Comparison of ENCODE assay signal across 1 cellular context in the genomic region with DNA sequence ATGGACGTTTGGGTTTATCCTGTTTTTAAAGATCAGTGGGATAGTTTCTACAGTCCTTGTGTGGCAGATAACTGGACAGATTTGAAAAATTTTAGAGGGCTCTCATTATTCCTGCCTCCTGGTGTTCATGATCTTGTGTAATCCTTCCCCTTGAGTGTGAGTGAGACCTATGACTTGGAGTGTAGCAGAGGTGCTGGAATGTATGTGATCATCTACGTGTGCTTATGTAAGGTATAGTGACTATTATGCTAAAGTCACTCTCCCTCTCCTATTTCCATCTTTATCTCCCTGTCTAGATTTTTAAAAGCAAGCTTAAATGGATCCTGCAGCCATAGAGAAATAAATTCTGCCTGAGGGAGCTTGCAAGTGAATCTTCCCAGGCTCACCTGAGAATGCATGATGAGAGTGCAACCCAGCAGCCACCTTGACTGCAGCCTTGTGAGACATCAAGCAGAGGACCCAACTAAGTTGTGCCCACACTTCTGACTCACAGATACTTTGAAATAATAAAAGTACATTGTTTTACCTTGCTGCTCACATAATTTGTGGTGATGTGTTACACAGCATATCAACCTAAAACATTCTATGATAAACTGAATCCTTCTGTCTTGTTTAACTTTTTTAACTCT.
TF ChIP-seq lines count a peak whose summit lies in the region.

No MANE protein-coding gene starts in this region.

TF ChIP-seq in IMR-90, 13 proteins besides CTCF, POLR2A, EP300 and RAD21:
- TF ChIP-seq SMC3 (IDR thresholded peaks at IDR 0.05; ENCODE audit: low read depth, low read length) (no peak), NFE2L2 (IDR thresholded peaks at IDR 0.05; ENCODE audit: low read depth, low read length) (no peak), CEBPB (IDR thresholded peaks at IDR 0.05; ENCODE audit: low read depth, low read length) (no peak), MXI1 (IDR thresholded peaks at IDR 0.05; ENCODE audit: borderline replicate concordance, low read depth, low read length) (no peak), RFX5 (IDR thresholded peaks at IDR 0.05; ENCODE audit: low read depth, low read length) (no peak), RCOR1 (IDR thresholded peaks at IDR 0.05; ENCODE audit: insufficient replicate concordance, low read length) (no peak), BHLHE40 (IDR thresholded peaks at IDR 0.05; ENCODE audit: low read depth, low read length) (no peak), MAZ (IDR thresholded peaks at IDR 0.05; ENCODE audit: borderline replicate concordance, low read depth, low read length) (no peak), MAFK (IDR thresholded peaks at IDR 0.05; ENCODE audit: low read depth, low read length) (no peak), FOS (IDR thresholded peaks at IDR 0.05; ENCODE audit: low read depth, low read length) (no peak), CHD1 (IDR thresholded peaks at IDR 0.05; ENCODE audit: low read depth, low read length) (no peak)
- TF ChIP-seq, protein P1, sequence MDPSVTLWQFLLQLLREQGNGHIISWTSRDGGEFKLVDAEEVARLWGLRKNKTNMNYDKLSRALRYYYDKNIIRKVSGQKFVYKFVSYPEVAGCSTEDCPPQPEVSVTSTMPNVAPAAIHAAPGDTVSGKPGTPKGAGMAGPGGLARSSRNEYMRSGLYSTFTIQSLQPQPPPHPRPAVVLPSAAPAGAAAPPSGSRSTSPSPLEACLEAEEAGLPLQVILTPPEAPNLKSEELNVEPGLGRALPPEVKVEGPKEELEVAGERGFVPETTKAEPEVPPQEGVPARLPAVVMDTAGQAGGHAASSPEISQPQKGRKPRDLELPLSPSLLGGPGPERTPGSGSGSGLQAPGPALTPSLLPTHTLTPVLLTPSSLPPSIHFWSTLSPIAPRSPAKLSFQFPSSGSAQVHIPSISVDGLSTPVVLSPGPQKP (IDR thresholded peaks at IDR 0.05; ENCODE audit: borderline replicate concordance, low read depth, low read length), result no peak
- TF ChIP-seq, protein P2, sequence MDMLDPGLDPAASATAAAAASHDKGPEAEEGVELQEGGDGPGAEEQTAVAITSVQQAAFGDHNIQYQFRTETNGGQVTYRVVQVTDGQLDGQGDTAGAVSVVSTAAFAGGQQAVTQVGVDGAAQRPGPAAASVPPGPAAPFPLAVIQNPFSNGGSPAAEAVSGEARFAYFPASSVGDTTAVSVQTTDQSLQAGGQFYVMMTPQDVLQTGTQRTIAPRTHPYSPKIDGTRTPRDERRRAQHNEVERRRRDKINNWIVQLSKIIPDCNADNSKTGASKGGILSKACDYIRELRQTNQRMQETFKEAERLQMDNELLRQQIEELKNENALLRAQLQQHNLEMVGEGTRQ (IDR thresholded peaks at IDR 0.05; ENCODE audit: low read depth, low read length), result no peak
